Comparison of ENCODE assay signal across 23 cellular contexts in genomic region chr6:72374864-72375263, GRCh38.
DNase-seq lines count a peak whose midpoint lies in the region; ATAC-seq and TF ChIP-seq lines count a peak whose summit lies in the region.
"Had no signal": no experiment of that assay in that cellular context is flagged by ENCODE, and none has a peak within 500 bp of the region (broad histone marks: within the 10 kb centered on the region; RNA-seq: fewer than 3 reads in every experiment).

No MANE protein-coding gene starts in this region.

- TF ChIP-seq CTCF in glutamatergic neuron (IDR thresholded peaks at IDR 0.05; ENCODE audit: partially characterized antibody, unreplicated experiment) (no peak), OCI-LY7 (conservative IDR thresholded peaks at IDR 0.05; ENCODE audit: low read length) (no peak), gastrocnemius medialis (IDR thresholded peaks at IDR 0.05 in 4 of 5, conservative IDR thresholded peaks at IDR 0.05 in 1 of 5) (no peak)

- H3K27ac Mint-ChIP-seq in glutamatergic neuron (ENCODE audit: unreplicated experiment), result peak overlapping the region; percentile 60
- H3K27ac Mint-ChIP-seq: activated CD4-positive, alpha-beta memory T cell treated with anti-CD3 and anti-CD28 coated beads for 36 hours; activated naive CD4-positive, alpha-beta T cell treated with anti-CD3 and anti-CD28 coated beads for 36 hours; activated T-cell treated with anti-CD3 and anti-CD28 coated beads, Interleukin-2, amount 50 U/mL, for 24 hours had no signal

- no peaks in the 10 kb centered on the region for H3K27me3 ChIP-seq in gastrocnemius medialis
- H3K27me3 ChIP-seq: right atrium auricular region had no signal

- no peaks in the 10 kb centered on the region for H3K9me3 Mint-ChIP-seq in glutamatergic neuron (ENCODE audit: unreplicated experiment)
- H3K9me3 Mint-ChIP-seq: activated CD4-positive, alpha-beta memory T cell treated with anti-CD3 and anti-CD28 coated beads for 36 hours; activated naive CD4-positive, alpha-beta T cell treated with anti-CD3 and anti-CD28 coated beads for 36 hours; activated T-cell treated with anti-CD3 and anti-CD28 coated beads, Interleukin-2, amount 50 U/mL, for 24 hours had no signal

- intact Hi-C loops in OCI-LY7 (cut with micrococcal nuclease; ENCODE audit: unreplicated experiment), result no loop called here
- intact Hi-C loops in gastrocnemius medialis (cut with DNase I; ENCODE audit: low total_unique reads), result no loop called here

- H3K27ac ChIP-seq in OCI-LY7 (ENCODE audit: low read depth, low read length, poor library complexity, severe bottlenecking) (no peak overlapping the region), gastrocnemius medialis (no peak overlapping the region)
- H3K27ac ChIP-seq: KMS-11, right atrium auricular region, VCaP had no signal

- TF ChIP-seq POLR2A in gastrocnemius medialis (IDR thresholded peaks at IDR 0.05), result no peak

- peaks cover 18% of the 10 kb centered on the region for H3K4me1 Mint-ChIP-seq in glutamatergic neuron (ENCODE audit: low read depth, unreplicated experiment)

- in situ Hi-C loops in gastrocnemius medialis (cut with MboI; ENCODE audit: low sequenced_read_pairs in 4 of 4), result no loop called here

- no peak overlapping the region for H2AFZ ChIP-seq in OCI-LY7 (ENCODE audit: low read length)

- H3K36me3 Mint-ChIP-seq in glutamatergic neuron (ENCODE audit: unreplicated experiment), result no peaks in the 10 kb centered on the region
- H3K36me3 Mint-ChIP-seq: activated CD4-positive, alpha-beta memory T cell treated with anti-CD3 and anti-CD28 coated beads for 36 hours had no signal

- ATAC-seq in HG03520 (IDR thresholded peaks at IDR 0.05; ENCODE audit: unreplicated experiment) (no peak), gastrocnemius medialis (no peak)
- ATAC-seq: left ventricle myocardium superior, Right ventricle myocardium inferior had no signal

- H3K4me3 Mint-ChIP-seq in glutamatergic neuron (ENCODE audit: unreplicated experiment), result no peak overlapping the region
- H3K4me3 Mint-ChIP-seq: activated CD4-positive, alpha-beta memory T cell treated with anti-CD3 and anti-CD28 coated beads for 36 hours; activated naive CD4-positive, alpha-beta T cell treated with anti-CD3 and anti-CD28 coated beads for 36 hours; activated T-cell treated with anti-CD3 and anti-CD28 coated beads, Interleukin-2, amount 50 U/mL, for 24 hours had no signal

- BruUV-seq in OCI-LY7 (replicated peaks; lab: Mats Ljungman, UMichigan), result no TSS peak

- no peaks in the 10 kb centered on the region for H4K20me1 ChIP-seq in OCI-LY7 (ENCODE audit: insufficient read depth, low read length)

- peaks cover 7% of the 10 kb centered on the region for H3K4me1 ChIP-seq in OCI-LY7 (ENCODE audit: insufficient read depth, low read length, poor library complexity, severe bottlenecking)
- H3K4me1 ChIP-seq in gastrocnemius medialis, result no peaks in the 10 kb centered on the region
- H3K4me1 ChIP-seq: right atrium auricular region had no signal

- H3K9me3 ChIP-seq in OCI-LY7 (ENCODE audit: low read length) (no peaks in the 10 kb centered on the region), gastrocnemius medialis (no peaks in the 10 kb centered on the region)
- H3K9me3 ChIP-seq: right atrium auricular region had no signal

- H3K4me2 ChIP-seq in OCI-LY7 (ENCODE audit: low read length), result no peak overlapping the region
- H3K4me2 ChIP-seq: KMS-11 had no signal

- H3K79me2 ChIP-seq in OCI-LY7 (ENCODE audit: insufficient read depth, low read depth, low read length), result no peaks in the 10 kb centered on the region

- POLR2A ChIA-PET in OCI-LY7 (lab: Charles Lee), result interaction anchor here (0.6 to 1.2 kb wide), 5 partner anchors 8 to 1058 kb away, joined by 3 to 5 read pairs (median 3); no protein-coding TSS in a partner anchor

- CTCF ChIA-PET in OCI-LY7 (lab: Charles Lee; ENCODE audit: unreplicated experiment), result no interaction called here

- no peak overlapping the region for H3K4me3 ChIP-seq in OCI-LY7 (ENCODE audit: low read depth, low read length, poor library complexity, severe bottlenecking)
- H3K4me3 ChIP-seq in gastrocnemius medialis, result no peak overlapping the region
- H3K4me3 ChIP-seq: right atrium auricular region had no signal

- no peaks in the 10 kb centered on the region; the same call in 1 of the 2 replicates for H3K9me2 ChIP-seq in OCI-LY7 (ENCODE audit: insufficient read depth, low read length)

- H3K27me3 Mint-ChIP-seq in glutamatergic neuron (ENCODE audit: unreplicated experiment), result no peaks in the 10 kb centered on the region
- H3K27me3 Mint-ChIP-seq: activated CD4-positive, alpha-beta memory T cell treated with anti-CD3 and anti-CD28 coated beads for 36 hours; activated T-cell treated with anti-CD3 and anti-CD28 coated beads, Interleukin-2, amount 50 U/mL, for 24 hours had no signal

- no peaks in the 10 kb centered on the region for H3K36me3 ChIP-seq in OCI-LY7 (ENCODE audit: insufficient read depth, low read length)
- H3K36me3 ChIP-seq in gastrocnemius medialis, result no peaks in the 10 kb centered on the region
- H3K36me3 ChIP-seq: right atrium auricular region had no signal

- DNase-seq in COR-L47 (lab: John Stamatoyannopoulos, UW) (peak; percentile 39), LHCN-M2 (ENCODE audit: low read depth) (peak; percentile 30), NCI-H748 treated with DMSO at 0.1 percent for 48 hours (lab: John Stamatoyannopoulos, UW) (peak; percentile 53), glutamatergic neuron (peak; percentile 22), OCI-LY7 (ENCODE audit: low spot score) (no peak), gastrocnemius medialis (no peak), activated T-cell treated with anti-CD3 and anti-CD28 coated beads for 4 hours (no peak)
- DNase-seq: activated CD4-positive, alpha-beta memory T cell treated with anti-CD3 and anti-CD28 coated beads for 36 hours; activated naive CD4-positive, alpha-beta T cell treated with anti-CD3 and anti-CD28 coated beads for 36 hours; activated T-cell treated with anti-CD3 and anti-CD28 coated beads, Interleukin-2, amount 50 U/mL, for 24 hours; anterior cingulate cortex; DMS79 treated with DMSO at 0.1 percent for 48 hours; effector memory CD4-positive, alpha-beta T cell; left ventricle myocardium superior; NCI-H1092; nucleus accumbens; stimulated activated CD4-positive, alpha-beta T cell treated with anti-CD3 and anti-CD28 coated beads, Interleukin-15, amount 100 ng/mL, for 24 hours; T-helper 2 cell had no signal

Comparison
In these comparisons a context has a peak if more than half of its experiments do, and no peak if none do; other contexts are left out.
1. DNase-seq: peak in COR-L47 (single experiment), LHCN-M2 (single experiment), NCI-H748 treated with DMSO at 0.1 percent for 48 hours (single experiment) and glutamatergic neuron (single experiment); none in OCI-LY7 (single experiment), gastrocnemius medialis (0 of 2) and activated T-cell treated with anti-CD3 and anti-CD28 coated beads for 4 hours (single experiment).